ENCODE assay signal across 23 cellular contexts in genomic region chr11:84234462-84235202, GRCh38.
"Had no signal": no experiment of that assay in that cellular context is flagged by ENCODE, and none has a peak within 500 bp of the region (broad histone marks: within the 10 kb centered on the region; RNA-seq: fewer than 3 reads in every experiment).

No MANE protein-coding gene starts in this region.

- DNase-seq: activated CD4-positive, alpha-beta memory T cell treated with anti-CD3 and anti-CD28 coated beads for 36 hours; activated CD4-positive, alpha-beta T cell treated with anti-CD3 and anti-CD28 coated beads for 4 hours; activated gamma-delta T cell treated with Interleukin-2 at 50 U/mL for 16 hours; activated T-cell treated with anti-CD3 and anti-CD28 coated beads for 4 hours; cerebellar nuclear complex; cortex of kidney; effector CD4-positive, alpha-beta T cell; immature natural killer cell; kidney glomerular epithelial cell; right cardiac atrium; stimulated activated CD4-positive, alpha-beta T cell treated with anti-CD3 and anti-CD28 coated beads, Interleukin-15, amount 100 ng/mL, for 24 hours; stimulated activated CD4-positive, alpha-beta T cell treated with anti-CD3 and anti-CD28 coated beads, Interleukin-2, amount 100 ng/mL, for 48 hours; trophoblast cell had no signal

- H3K9me3 ChIP-seq: adrenal gland, prostate gland, suprapubic skin had no signal

- H3K27me3 Mint-ChIP-seq: activated CD4-positive, alpha-beta memory T cell treated with anti-CD3 and anti-CD28 coated beads for 36 hours; natural killer cell treated with Interleukin-12 subunit alpha and Interleukin-12 subunit beta and Interleukin-15 and Interleukin-18, amount 100 ng/mL, for 72 hours; stimulated activated naive CD8-positive, alpha-beta T cell treated with anti-CD3 and anti-CD28 coated beads, Interleukin-15, Interleukin-2, amounts not matched to agents 100 ng/mL and 50 ng/mL, for 24 hours had no signal

- H3K4me1 Mint-ChIP-seq: immature natural killer cell had no signal

- H3K36me3 ChIP-seq: adrenal gland, prostate gland, suprapubic skin had no signal

- H3K4me3 ChIP-seq: adrenal gland, hepatocyte, prostate gland, skin epidermis, suprapubic skin had no signal

- ATAC-seq: activated naive CD4-positive, alpha-beta T cell treated with anti-CD3 and anti-CD28 coated beads, Interleukin-2, amount 50 U/mL, for 72 hours; natural killer cell treated with Interleukin-12 subunit alpha and Interleukin-12 subunit beta and Interleukin-15 and Interleukin-18, amount 100 ng/mL, for 72 hours; right cardiac atrium had no signal

- H3K4me3 Mint-ChIP-seq: activated CD4-positive, alpha-beta memory T cell treated with anti-CD3 and anti-CD28 coated beads for 36 hours; activated T-helper 1 cell treated with anti-CD3 and anti-CD28 coated beads, Interleukin-12 subunit alpha, Interleukin-12 subunit beta, Interleukin-2, Interleukin-4 antibody, amounts not matched to agents 30 ng/mL and 10 ng/mL and 1 ng/mL, durations not matched to agents 14 hours and 24 hours and 36 hours; immature natural killer cell; natural killer cell treated with Interleukin-12 subunit alpha and Interleukin-12 subunit beta and Interleukin-15 and Interleukin-18, amount 100 ng/mL, for 72 hours; stimulated activated naive CD8-positive, alpha-beta T cell treated with anti-CD3 and anti-CD28 coated beads, Interleukin-15, Interleukin-2, amounts not matched to agents 100 ng/mL and 50 ng/mL, for 24 hours; T-helper 2 cell treated with Interferon-gamma antibody and Interleukin-4, amounts not matched to agents 5 μg/mL and 100 μg/mL, for 36 hours had no signal

- H3K36me3 Mint-ChIP-seq: activated CD4-positive, alpha-beta memory T cell treated with anti-CD3 and anti-CD28 coated beads for 36 hours; immature natural killer cell had no signal

- H3K27ac ChIP-seq: adrenal gland, hepatocyte, prostate gland, skin epidermis, suprapubic skin had no signal

- H3K27ac Mint-ChIP-seq: activated CD4-positive, alpha-beta memory T cell treated with anti-CD3 and anti-CD28 coated beads for 36 hours; activated naive CD4-positive, alpha-beta T cell treated with anti-CD3 and anti-CD28 coated beads, Interleukin-2, amount 50 U/mL, for 72 hours; activated T-helper 1 cell treated with anti-CD3 and anti-CD28 coated beads, Interleukin-12 subunit alpha, Interleukin-12 subunit beta, Interleukin-2, Interleukin-4 antibody, amounts not matched to agents 30 ng/mL and 10 ng/mL and 1 ng/mL, durations not matched to agents 14 hours and 24 hours and 36 hours; immature natural killer cell; natural killer cell treated with Interleukin-12 subunit alpha and Interleukin-12 subunit beta and Interleukin-15 and Interleukin-18, amount 100 ng/mL, for 72 hours; stimulated activated naive CD8-positive, alpha-beta T cell treated with anti-CD3 and anti-CD28 coated beads, Interleukin-15, Interleukin-2, amounts not matched to agents 100 ng/mL and 50 ng/mL, for 24 hours; T-helper 2 cell treated with Interferon-gamma antibody and Interleukin-4, amounts not matched to agents 5 μg/mL and 100 μg/mL, for 36 hours had no signal

- H3K4me1 ChIP-seq: prostate gland, suprapubic skin had no signal

- H3K27me3 ChIP-seq: adrenal gland, hepatocyte, suprapubic skin had no signal
